Comparison of ENCODE assay signal across 30 cellular contexts in the genomic region with DNA sequence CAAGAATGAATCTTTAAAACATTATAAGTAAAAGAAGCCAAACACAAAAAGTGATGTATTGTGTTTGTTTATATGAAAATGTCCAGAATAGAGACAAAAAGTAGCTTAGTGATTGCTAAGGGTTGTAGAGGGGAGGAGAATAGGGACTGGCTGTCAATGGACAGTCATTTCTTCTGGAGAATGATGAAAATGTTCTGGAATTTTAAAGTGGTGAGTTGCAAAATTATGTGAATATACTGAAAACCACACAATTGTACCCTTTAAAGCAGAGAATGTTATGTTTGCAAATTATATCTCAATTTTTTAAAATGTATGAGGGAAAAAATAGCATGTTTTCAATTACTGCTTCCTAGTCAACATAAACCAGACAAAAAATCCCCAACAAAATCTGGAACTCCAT.
A peak's percentile ranks its signal among the peaks of the same experiment; 100 is the strongest.
DNase-seq lines count a peak whose midpoint lies in the region; ATAC-seq, FAIRE-seq and TF ChIP-seq lines count a peak whose summit lies in the region.
"Had no signal": no experiment of that assay in that cellular context is flagged by ENCODE, and none has a peak within 500 bp of the region (broad histone marks: within the 10 kb centered on the region; RNA-seq: fewer than 3 reads in every experiment).

No MANE protein-coding gene starts in this region.

- H3K9me2 ChIP-seq in GM23248 (ENCODE audit: insufficient read depth): no peaks in the 10 kb centered on the region; the same call in 1 of the 2 replicates

- H3K79me2 ChIP-seq in GM23248 (ENCODE audit: insufficient read depth) (peaks cover 43% of the 10 kb centered on the region), astrocyte (ENCODE audit: insufficient read depth, low read length) (peaks cover 5% of the 10 kb centered on the region)

- H3K9ac ChIP-seq in GM23248: no peak overlapping the region
- no peak overlapping the region for H3K9ac ChIP-seq in astrocyte (ENCODE audit: low read length)

- H3K27ac Mint-ChIP-seq in astrocyte (ENCODE audit: unreplicated experiment) (no peak overlapping the region), immature natural killer cell (peak overlapping the region in 1 of 6 donors; percentile 23)
- H3K27ac Mint-ChIP-seq: activated naive CD8-positive, alpha-beta T cell treated with anti-CD3 and anti-CD28 coated beads, Interleukin-2, amount 50 U/mL, for 24 hours; CD8-positive, alpha-beta T cell; naive thymus-derived CD4-positive, alpha-beta T cell had no signal

- peak; percentile 46 for DNase-seq in AG08395 (ENCODE audit: low spot score)
- DNase-seq in GM23248: peak; percentile 46
- DNase-seq in astrocyte (ENCODE audit: low read depth): peak; percentile 18
- peak; percentile 77 for DNase-seq in fibroblast of peridontal ligament (ENCODE audit: extremely low read depth)
- DNase-seq in immature natural killer cell: no peak
- DNase-seq in COR-L47 (lab: John Stamatoyannopoulos, UW): no peak
- DNase-seq: activated CD4-positive, alpha-beta T cell treated with anti-CD3 and anti-CD28 coated beads, Interleukin-2, amount 50 U/mL, for 1 hour; activated CD4-positive, CD25-positive, alpha-beta regulatory T cell; activated naive CD8-positive, alpha-beta T cell treated with anti-CD3 and anti-CD28 coated beads, Interleukin-2, amount 50 U/mL, for 24 hours; activated T-cell treated with anti-CD3 and anti-CD28 coated beads, Interleukin-2, amount 50 U/mL, for 4 hours; BE2C; CD8-positive, alpha-beta T cell; cerebellar nuclear complex; Karpas-422; midbrain; MV-4-11; naive thymus-derived CD4-positive, alpha-beta T cell; NCI-H1436; NCI-H2081 treated with DMSO at 0.1 percent for 48 hours; NCI-H748 treated with DMSO at 0.1 percent for 48 hours; RPMI8226; stimulated activated CD4-positive, alpha-beta T cell treated with anti-CD3 and anti-CD28 coated beads, Interleukin-4, amount 100 ng/mL, for 24 hours; T-helper 1 cell; tibial artery had no signal

- H3K36me3 ChIP-seq in GM23248 (ENCODE audit: low read depth) (peaks cover 2% of the 10 kb centered on the region; the same call in 1 of the 2 replicates), astrocyte (ENCODE audit: insufficient read depth, low read length) (no peaks in the 10 kb centered on the region)
- H3K36me3 ChIP-seq: BE2C, HAP-1, prostate gland, tibial artery had no signal

- peaks cover 11% of the 10 kb centered on the region for H3F3A ChIP-seq in GM23248 (ENCODE audit: insufficient read depth)

- no peak overlapping the region for H3K4me3 Mint-ChIP-seq in astrocyte (ENCODE audit: unreplicated experiment)
- no peak overlapping the region for H3K4me3 Mint-ChIP-seq in immature natural killer cell
- H3K4me3 Mint-ChIP-seq: activated naive CD8-positive, alpha-beta T cell treated with anti-CD3 and anti-CD28 coated beads, Interleukin-2, amount 50 U/mL, for 24 hours; activated T-cell treated with anti-CD3 and anti-CD28 coated beads, Interleukin-2, amount 50 U/mL, for 4 hours; CD8-positive, alpha-beta T cell; naive thymus-derived CD4-positive, alpha-beta T cell had no signal

- H3K27me3 ChIP-seq in GM23248 (replicated peaks; ENCODE audit: insufficient read depth): no peaks in the 10 kb centered on the region
- no peaks in the 10 kb centered on the region for H3K27me3 ChIP-seq in astrocyte (ENCODE audit: insufficient read depth, low read length)
- H3K27me3 ChIP-seq: BE2C, tibial artery had no signal

- H3K4me1 ChIP-seq in GM23248 (ENCODE audit: insufficient read depth) (peaks cover 23% of the 10 kb centered on the region), astrocyte (ENCODE audit: insufficient read depth, low read length) (peaks cover 7% of the 10 kb centered on the region)
- H3K4me1 ChIP-seq: BE2C, prostate gland had no signal

- H3K4me2 ChIP-seq in GM23248 (ENCODE audit: unreplicated experiment): peak overlapping the region; percentile 3
- no peak overlapping the region for H3K4me2 ChIP-seq in astrocyte (ENCODE audit: low read length)

- no peaks in the 10 kb centered on the region for H3K9me3 Mint-ChIP-seq in astrocyte (ENCODE audit: unreplicated experiment)
- H3K9me3 Mint-ChIP-seq in immature natural killer cell: no peaks in the 10 kb centered on the region
- H3K9me3 Mint-ChIP-seq: activated naive CD8-positive, alpha-beta T cell treated with anti-CD3 and anti-CD28 coated beads, Interleukin-2, amount 50 U/mL, for 24 hours; activated T-cell treated with anti-CD3 and anti-CD28 coated beads, Interleukin-2, amount 50 U/mL, for 4 hours; CD8-positive, alpha-beta T cell; naive thymus-derived CD4-positive, alpha-beta T cell had no signal

- in situ Hi-C loops in GM23248 (cut with MboI): no loop called here

- H3K4me1 Mint-ChIP-seq in astrocyte (ENCODE audit: low read depth, unreplicated experiment): peaks cover 19% of the 10 kb centered on the region
- H3K4me1 Mint-ChIP-seq in immature natural killer cell: peaks cover 20 to 74% of the 10 kb centered on the region in 2 donors

- H2AFZ ChIP-seq in GM23248: no peak overlapping the region
- H2AFZ ChIP-seq in astrocyte (ENCODE audit: low read depth, low read length): no peak overlapping the region

- H3K4me3 ChIP-seq in GM23248: no peak overlapping the region
- H3K4me3 ChIP-seq in astrocyte (ENCODE audit: insufficient read depth, low read depth, low read length): no peak overlapping the region
- H3K4me3 ChIP-seq: HAP-1, prostate gland, tibial artery had no signal

- peak; percentile 77 for FAIRE-seq in astrocyte (lab: Jason Lieb, UNC)
- FAIRE-seq: GM12892, HepG2 had no signal

- H3K36me3 Mint-ChIP-seq in astrocyte (ENCODE audit: low read depth, unreplicated experiment) (peaks cover 9% of the 10 kb centered on the region), immature natural killer cell (peaks cover 0 to 7% (median 3%) of the 10 kb centered on the region in 3 donors)

- H3K27me3 Mint-ChIP-seq in astrocyte (ENCODE audit: low read depth, unreplicated experiment) (no peaks in the 10 kb centered on the region), immature natural killer cell (ENCODE audit: low read depth in 3 of 3) (no peaks in the 10 kb centered on the region)
- H3K27me3 Mint-ChIP-seq: activated naive CD8-positive, alpha-beta T cell treated with anti-CD3 and anti-CD28 coated beads, Interleukin-2, amount 50 U/mL, for 24 hours; naive thymus-derived CD4-positive, alpha-beta T cell had no signal

- H3K27ac ChIP-seq in GM23248 (peak overlapping the region; percentile 30; the same call in 1 of the 2 replicates), astrocyte (ENCODE audit: low read depth, low read length) (no peak overlapping the region)
- H3K27ac ChIP-seq: prostate gland, tibial artery had no signal

- no peaks in the 10 kb centered on the region for H3K9me3 ChIP-seq in GM23248 (ENCODE audit: low read depth)
- no peaks in the 10 kb centered on the region for H3K9me3 ChIP-seq in astrocyte (ENCODE audit: insufficient read depth, low read depth, low read length)
- H3K9me3 ChIP-seq: BE2C, HAP-1, prostate gland, tibial artery had no signal

- no peak for TF ChIP-seq CTCF in astrocyte (IDR thresholded peaks at IDR 0.05; ENCODE audit: insufficient read depth, low read depth, low read length)

- H4K20me1 ChIP-seq in GM23248 (ENCODE audit: insufficient read depth): peaks cover 7% of the 10 kb centered on the region; the same call in 1 of the 2 replicates
- H4K20me1 ChIP-seq in astrocyte (ENCODE audit: insufficient read depth, low read length): peaks cover 43% of the 10 kb centered on the region

- no peak for ATAC-seq in GM19463 (IDR thresholded peaks at IDR 0.05; ENCODE audit: unreplicated experiment)
- ATAC-seq in HG02970 (IDR thresholded peaks at IDR 0.05; ENCODE audit: low FRiP score, unreplicated experiment): no peak
- ATAC-seq: activated naive CD8-positive, alpha-beta T cell treated with anti-CD3 and anti-CD28 coated beads, Interleukin-2, amount 50 U/mL, for 24 hours; activated T-cell treated with anti-CD3 and anti-CD28 coated beads, Interleukin-2, amount 50 U/mL, for 4 hours; CD8-positive, alpha-beta T cell; HepG2; naive thymus-derived CD4-positive, alpha-beta T cell had no signal

Comparison
In these comparisons a context has a peak if more than half of its experiments do, and no peak if none do; other contexts are left out.
1. DNase-seq: peak in AG08395 (single experiment), GM23248 (single experiment), astrocyte (single experiment) and fibroblast of peridontal ligament (single experiment); none in immature natural killer cell (0 of 3) and COR-L47 (single experiment).